2 cellular contexts compared by ENCODE assay signal in the genomic region with DNA sequence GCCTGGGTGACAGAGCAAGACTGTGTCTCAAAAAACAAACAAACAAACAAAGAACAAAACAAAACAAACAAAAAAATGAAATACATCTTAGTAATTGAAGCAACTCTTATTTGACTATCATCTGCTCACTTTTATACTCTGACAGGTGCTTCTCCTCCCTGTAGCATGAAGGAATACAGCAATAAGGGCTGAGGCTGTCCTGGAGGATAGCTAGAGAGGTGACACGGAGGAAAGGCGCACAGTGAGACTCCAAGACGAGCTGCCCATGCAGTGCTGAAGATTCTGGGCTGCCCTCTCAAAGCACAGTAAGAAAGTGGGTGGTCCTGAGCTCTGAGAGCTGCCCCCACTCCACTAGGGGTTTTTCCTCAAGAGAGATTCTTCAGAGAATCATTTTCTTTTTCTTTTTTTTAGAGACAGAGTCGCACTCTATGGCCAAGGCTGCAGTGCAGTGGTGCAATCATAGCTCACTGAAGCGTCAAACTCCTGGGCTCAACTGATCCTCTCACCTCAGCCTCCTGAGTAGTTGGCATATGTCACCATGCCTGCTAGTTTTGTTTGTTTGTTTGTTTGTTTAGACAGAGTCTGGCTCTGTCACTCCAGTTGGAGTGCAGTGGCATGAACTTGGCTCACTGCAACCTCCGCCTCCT.
TF ChIP-seq lines count a peak whose summit lies in the region.

No MANE protein-coding gene starts in this region.

TF ChIP-seq in HepG2, 621 proteins besides CTCF, POLR2A, EP300 and RAD21:
- TF ChIP-seq FOXP1 (IDR thresholded peaks at IDR 0.05) (no peak), FOXP1 (CRISPR knock-in tag; IDR thresholded peaks at IDR 0.05) (peak; percentile 33; the same call in 1 of the 2 replicates), ZFP90 (CRISPR knock-in tag; IDR thresholded peaks at IDR 0.05; ENCODE audit: borderline replicate concordance) (peak; percentile 98; the same call in 1 of the 2 replicates), NFKBIZ (CRISPR knock-in tag; IDR thresholded peaks at IDR 0.05) (no peak), FOXA3 (CRISPR knock-in tag; IDR thresholded peaks at IDR 0.05) (no peak)
- TF ChIP-seq, protein P1, sequence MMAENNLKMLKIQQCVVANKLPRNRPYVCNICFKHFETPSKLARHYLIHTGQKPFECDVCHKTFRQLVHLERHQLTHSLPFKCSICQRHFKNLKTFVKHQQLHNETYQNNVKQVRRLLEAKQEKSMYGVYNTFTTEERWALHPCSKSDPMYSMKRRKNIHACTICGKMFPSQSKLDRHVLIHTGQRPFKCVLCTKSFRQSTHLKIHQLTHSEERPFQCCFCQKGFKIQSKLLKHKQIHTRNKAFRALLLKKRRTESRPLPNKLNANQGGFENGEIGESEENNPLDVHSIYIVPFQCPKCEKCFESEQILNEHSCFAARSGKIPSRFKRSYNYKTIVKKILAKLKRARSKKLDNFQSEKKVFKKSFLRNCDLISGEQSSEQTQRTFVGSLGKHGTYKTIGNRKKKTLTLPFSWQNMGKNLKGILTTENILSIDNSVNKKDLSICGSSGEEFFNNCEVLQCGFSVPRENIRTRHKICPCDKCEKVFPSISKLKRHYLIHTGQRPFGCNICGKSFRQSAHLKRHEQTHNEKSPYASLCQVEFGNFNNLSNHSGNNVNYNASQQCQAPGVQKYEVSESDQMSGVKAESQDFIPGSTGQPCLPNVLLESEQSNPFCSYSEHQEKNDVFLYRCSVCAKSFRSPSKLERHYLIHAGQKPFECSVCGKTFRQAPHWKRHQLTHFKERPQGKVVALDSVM (CRISPR knock-in tag; IDR thresholded peaks at IDR 0.05) = 0 out of 2 replicates have a peak, but pooled peaks have one; percentile 24

TF ChIP-seq in K562, 482 proteins besides CTCF, POLR2A, EP300 and RAD21:
- TF ChIP-seq HNRNPL (IDR thresholded peaks at IDR 0.05; ENCODE audit: low read depth, low read length) = no peak
- TF ChIP-seq MCM5 (IDR thresholded peaks at IDR 0.05; ENCODE audit: low read depth) = no peak
- TF ChIP-seq, protein P2, sequence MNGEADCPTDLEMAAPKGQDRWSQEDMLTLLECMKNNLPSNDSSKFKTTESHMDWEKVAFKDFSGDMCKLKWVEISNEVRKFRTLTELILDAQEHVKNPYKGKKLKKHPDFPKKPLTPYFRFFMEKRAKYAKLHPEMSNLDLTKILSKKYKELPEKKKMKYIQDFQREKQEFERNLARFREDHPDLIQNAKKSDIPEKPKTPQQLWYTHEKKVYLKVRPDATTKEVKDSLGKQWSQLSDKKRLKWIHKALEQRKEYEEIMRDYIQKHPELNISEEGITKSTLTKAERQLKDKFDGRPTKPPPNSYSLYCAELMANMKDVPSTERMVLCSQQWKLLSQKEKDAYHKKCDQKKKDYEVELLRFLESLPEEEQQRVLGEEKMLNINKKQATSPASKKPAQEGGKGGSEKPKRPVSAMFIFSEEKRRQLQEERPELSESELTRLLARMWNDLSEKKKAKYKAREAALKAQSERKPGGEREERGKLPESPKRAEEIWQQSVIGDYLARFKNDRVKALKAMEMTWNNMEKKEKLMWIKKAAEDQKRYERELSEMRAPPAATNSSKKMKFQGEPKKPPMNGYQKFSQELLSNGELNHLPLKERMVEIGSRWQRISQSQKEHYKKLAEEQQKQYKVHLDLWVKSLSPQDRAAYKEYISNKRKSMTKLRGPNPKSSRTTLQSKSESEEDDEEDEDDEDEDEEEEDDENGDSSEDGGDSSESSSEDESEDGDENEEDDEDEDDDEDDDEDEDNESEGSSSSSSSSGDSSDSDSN (IDR thresholded peaks at IDR 0.05; ENCODE audit: borderline replicate concordance in 1 of 2, low read depth in 2 of 2, low read length in 2 of 2) = no peak
- TF ChIP-seq SMARCC2 (IDR thresholded peaks at IDR 0.05; ENCODE audit: low read depth) = no peak
- TF ChIP-seq ZNF589 (CRISPR knock-in tag; IDR thresholded peaks at IDR 0.05; ENCODE audit: low read depth) = no peak
- TF ChIP-seq, protein P3, sequence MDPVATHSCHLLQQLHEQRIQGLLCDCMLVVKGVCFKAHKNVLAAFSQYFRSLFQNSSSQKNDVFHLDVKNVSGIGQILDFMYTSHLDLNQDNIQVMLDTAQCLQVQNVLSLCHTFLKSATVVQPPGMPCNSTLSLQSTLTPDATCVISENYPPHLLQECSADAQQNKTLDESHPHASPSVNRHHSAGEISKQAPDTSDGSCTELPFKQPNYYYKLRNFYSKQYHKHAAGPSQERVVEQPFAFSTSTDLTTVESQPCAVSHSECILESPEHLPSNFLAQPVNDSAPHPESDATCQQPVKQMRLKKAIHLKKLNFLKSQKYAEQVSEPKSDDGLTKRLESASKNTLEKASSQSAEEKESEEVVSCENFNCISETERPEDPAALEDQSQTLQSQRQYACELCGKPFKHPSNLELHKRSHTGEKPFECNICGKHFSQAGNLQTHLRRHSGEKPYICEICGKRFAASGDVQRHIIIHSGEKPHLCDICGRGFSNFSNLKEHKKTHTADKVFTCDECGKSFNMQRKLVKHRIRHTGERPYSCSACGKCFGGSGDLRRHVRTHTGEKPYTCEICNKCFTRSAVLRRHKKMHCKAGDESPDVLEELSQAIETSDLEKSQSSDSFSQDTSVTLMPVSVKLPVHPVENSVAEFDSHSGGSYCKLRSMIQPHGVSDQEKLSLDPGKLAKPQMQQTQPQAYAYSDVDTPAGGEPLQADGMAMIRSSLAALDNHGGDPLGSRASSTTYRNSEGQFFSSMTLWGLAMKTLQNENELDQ (CRISPR knock-in tag; IDR thresholded peaks at IDR 0.05; ENCODE audit: borderline replicate concordance) = no peak
- 0 out of 4 replicates have a peak, but pooled peaks of 1 of the 2 experiments have one; percentile 4 for TF ChIP-seq MCM7 (IDR thresholded peaks at IDR 0.05)
TF ChIP-seq in K562: peak in this region for 1.
